In genomic region chr2:84969511-84970265, GRCh38 we compare ENCODE assay signal across 1 cellular context.
A peak's percentile ranks its signal among the peaks of the same experiment; 100 is the strongest.
TF ChIP-seq lines count a peak whose summit lies in the region.

No MANE protein-coding gene starts in this region.

TF ChIP-seq in IMR-90, 13 proteins besides CTCF, POLR2A, EP300 and RAD21:
- TF ChIP-seq RCOR1 (IDR thresholded peaks at IDR 0.05; ENCODE audit: insufficient replicate concordance, low read length) (no peak), SMC3 (IDR thresholded peaks at IDR 0.05; ENCODE audit: low read depth, low read length) (no peak), MXI1 (IDR thresholded peaks at IDR 0.05; ENCODE audit: borderline replicate concordance, low read depth, low read length) (peak; percentile 51; the same call in 1 of the 2 replicates), FOS (IDR thresholded peaks at IDR 0.05; ENCODE audit: low read depth, low read length) (no peak)
